ENCODE assay signal across 10 cellular contexts in genomic region chr10:80474920-80475319, GRCh38. TPM values are rescaled to one million over a fixed set of nuclear protein-coding genes. Genes with fewer than 3 reads are reported as not detected.
DNase-seq lines count a peak whose midpoint lies in the region; ATAC-seq and TF ChIP-seq lines count a peak whose summit lies in the region.
"Had no signal": no experiment of that assay in that cellular context is flagged by ENCODE, and none has a peak within 500 bp of the region (broad histone marks: within the 10 kb centered on the region; RNA-seq: fewer than 3 reads in every experiment).

No MANE protein-coding gene starts in this region.

- no peak for TF ChIP-seq CTCF in CD8-positive, alpha-beta T cell (IDR thresholded peaks at IDR 0.05)
- TF ChIP-seq CTCF in cardiac muscle cell (IDR thresholded peaks at IDR 0.05; ENCODE audit: low read depth, low read length) (no peak), A673 (conservative IDR thresholded peaks at IDR 0.05; ENCODE audit: low read depth, low read length) (no peak)

- H3K36me3 ChIP-seq in CD8-positive, alpha-beta T cell (ENCODE audit: insufficient read depth, low read length) = peaks cover 5% of the 10 kb centered on the region
- no peaks in the 10 kb centered on the region for H3K36me3 ChIP-seq in cardiac muscle cell
- peaks cover 5% of the 10 kb centered on the region for H3K36me3 ChIP-seq in A673 (ENCODE audit: insufficient read depth, low read length, poor library complexity, severe bottlenecking)

- H3K9me3 Mint-ChIP-seq in CD8-positive, alpha-beta T cell = peaks cover 8% of the 10 kb centered on the region
- no peaks in the 10 kb centered on the region for H3K9me3 Mint-ChIP-seq in activated CD8-positive, alpha-beta T cell treated with anti-CD3 and anti-CD28 coated beads, Interleukin-2, amount 10 ng/mL, durations not matched to agents 7 days and 5 days (ENCODE audit: insufficient read depth)

- no peaks in the 10 kb centered on the region for H3K27me3 ChIP-seq in CD8-positive, alpha-beta T cell (ENCODE audit: insufficient read depth, low read length)
- H3K27me3 ChIP-seq in cardiac muscle cell (no peaks in the 10 kb centered on the region), A673 (replicated peaks; ENCODE audit: insufficient read depth, low read depth, low read length, poor library complexity) (no peaks in the 10 kb centered on the region)

- no peaks in the 10 kb centered on the region for H3K9me3 ChIP-seq in CD8-positive, alpha-beta T cell (ENCODE audit: low read length)
- H3K9me3 ChIP-seq in cardiac muscle cell (ENCODE audit: low read depth) (no peaks in the 10 kb centered on the region), A673 (ENCODE audit: low read depth, low read length, poor library complexity, severe bottlenecking) (peaks cover 12% of the 10 kb centered on the region)

- H3K4me3 Mint-ChIP-seq in CD8-positive, alpha-beta T cell = peak overlapping the region; percentile 15
- H3K4me3 Mint-ChIP-seq in activated CD8-positive, alpha-beta T cell treated with anti-CD3 and anti-CD28 coated beads, Interleukin-2, amount 10 ng/mL, durations not matched to agents 7 days and 5 days = no peak overlapping the region

- H3K27me3 Mint-ChIP-seq in CD8-positive, alpha-beta T cell (ENCODE audit: low read depth) = no peaks in the 10 kb centered on the region
- H3K27me3 Mint-ChIP-seq in activated CD8-positive, alpha-beta T cell treated with anti-CD3 and anti-CD28 coated beads, Interleukin-2, amount 10 ng/mL, durations not matched to agents 7 days and 5 days (ENCODE audit: low read depth) = no peaks in the 10 kb centered on the region

- H3K27ac Mint-ChIP-seq in CD8-positive, alpha-beta T cell = peak overlapping the region; percentile 97
- H3K27ac Mint-ChIP-seq in activated CD8-positive, alpha-beta T cell treated with anti-CD3 and anti-CD28 coated beads, Interleukin-2, amount 10 ng/mL, durations not matched to agents 7 days and 5 days = peak overlapping the region; percentile 77

- H3K27ac ChIP-seq in CD8-positive, alpha-beta T cell (ENCODE audit: low read depth, low read length) = no peak overlapping the region
- peak overlapping the region; percentile 23 for H3K27ac ChIP-seq in cardiac muscle cell
- peak overlapping the region in 16 of 21 experiments; percentile 7 to 99 (median 73) for H3K27ac ChIP-seq in skin epidermis
- no peak overlapping the region for H3K27ac ChIP-seq in A673 (ENCODE audit: low read depth, low read length, poor library complexity, severe bottlenecking)

- CTCF ChIA-PET in CD8-positive, alpha-beta T cell (lab: Charles Lee) = interaction anchor here (1.2 to 21.9 kb wide), 6 partner anchors 10 to 36 kb away, joined by 3 to 404 read pairs (median 119); partner anchors contain the start of gene TSPAN14
- CTCF ChIA-PET in activated CD8-positive, alpha-beta T cell treated with anti-CD3 and anti-CD28 coated beads, Interleukin-2, amount 10 ng/mL, durations not matched to agents 7 days and 5 days (lab: Charles Lee) = interaction anchor here (1.3 to 35.6 kb wide), 6 partner anchors 8 to 31 kb away, joined by 4 to 1113 read pairs (median 8); no protein-coding TSS in a partner anchor
- CTCF ChIA-PET in A673 (lab: Charles Lee) = no interaction called here

- BruUV-seq in A673 (replicated peaks; lab: Mats Ljungman, UMichigan) = no TSS peak

- H3K4me1 Mint-ChIP-seq in CD8-positive, alpha-beta T cell (ENCODE audit: low read depth) = peaks cover 83% of the 10 kb centered on the region
- peaks cover 81% of the 10 kb centered on the region for H3K4me1 Mint-ChIP-seq in activated CD8-positive, alpha-beta T cell treated with anti-CD3 and anti-CD28 coated beads, Interleukin-2, amount 10 ng/mL, durations not matched to agents 7 days and 5 days (ENCODE audit: low read depth)

- intact Hi-C loops in CD8-positive, alpha-beta T cell (cut with DNase I, micrococcal nuclease) = no loop called here
- intact Hi-C loops in A673 (cut with micrococcal nuclease; ENCODE audit: unreplicated experiment) = no loop called here

- no peak for ATAC-seq in CD8-positive, alpha-beta T cell
- no peak for ATAC-seq in activated CD8-positive, alpha-beta T cell treated with anti-CD3 and anti-CD28 coated beads, Interleukin-2, amount 10 ng/mL, durations not matched to agents 7 days and 5 days
- ATAC-seq in GM21526 (IDR thresholded peaks at IDR 0.05; ENCODE audit: low FRiP score, unreplicated experiment) (no peak), HG03354 (IDR thresholded peaks at IDR 0.05; ENCODE audit: poor library complexity, severe bottlenecking, unreplicated experiment) (no peak)
- ATAC-seq: HCT116 had no signal

- H3K4me1 ChIP-seq in CD8-positive, alpha-beta T cell (ENCODE audit: insufficient read depth, low read length) = peaks cover 73% of the 10 kb centered on the region
- peaks cover 9% of the 10 kb centered on the region for H3K4me1 ChIP-seq in cardiac muscle cell (ENCODE audit: low read depth)
- H3K4me1 ChIP-seq in A673 (ENCODE audit: insufficient read depth, low read length, poor library complexity, severe bottlenecking) = peaks cover 34% of the 10 kb centered on the region

- peaks cover 69% of the 10 kb centered on the region for H3K36me3 Mint-ChIP-seq in CD8-positive, alpha-beta T cell
- H3K36me3 Mint-ChIP-seq in activated CD8-positive, alpha-beta T cell treated with anti-CD3 and anti-CD28 coated beads, Interleukin-2, amount 10 ng/mL, durations not matched to agents 7 days and 5 days (ENCODE audit: low read depth) = peaks cover 77% of the 10 kb centered on the region

- DNase-seq in CD8-positive, alpha-beta T cell = no peak
- no peak for DNase-seq in activated CD8-positive, alpha-beta T cell treated with anti-CD3 and anti-CD28 coated beads, Interleukin-2, amount 10 ng/mL, durations not matched to agents 7 days and 5 days
- DNase-seq in cardiac muscle cell (ENCODE audit: low read depth in 1 of 2, low spot score in 1 of 2) = no peak
- no peak for DNase-seq in HCEC 1CT
- DNase-seq in A673 (ENCODE audit: low spot score) = no peak
- DNase-seq: Calu3 had no signal

- POLR2A ChIA-PET in CD8-positive, alpha-beta T cell (lab: Charles Lee) = interaction anchor here (1.3 to 1.6 kb wide), 3 partner anchors 9 to 12 kb away, joined by 3 to 7 read pairs (median 7); no protein-coding TSS in a partner anchor
- POLR2A ChIA-PET in activated CD8-positive, alpha-beta T cell treated with anti-CD3 and anti-CD28 coated beads, Interleukin-2, amount 10 ng/mL, durations not matched to agents 7 days and 5 days (lab: Charles Lee) = interaction anchor here (0.7 to 4.7 kb wide), 2 partner anchors 13 to 76 kb away, joined by 3 to 18 read pairs; no protein-coding TSS in a partner anchor
- POLR2A ChIA-PET in A673 (lab: Charles Lee; ENCODE audit: low non-redundant PET) = no interaction called here

- no peak overlapping the region for H3K4me3 ChIP-seq in CD8-positive, alpha-beta T cell (ENCODE audit: low read depth, low read length)
- H3K4me3 ChIP-seq in cardiac muscle cell (no peak overlapping the region), skin epidermis (no peak overlapping the region), A673 (ENCODE audit: low read depth, low read length, poor library complexity, severe bottlenecking) (no peak overlapping the region)

RNA-seq across cellular contexts. Expression of gene TSPAN14, which starts 20.8 kb away (rescaled TPM):
- 10 to 100 TPM; 63.9 to 66.1 TPM for total RNA-seq in CD8-positive, alpha-beta T cell
- 100 to 1,000 TPM; 109 to 117 TPM for total RNA-seq in activated CD8-positive, alpha-beta T cell treated with anti-CD3 and anti-CD28 coated beads, Interleukin-2, amount 10 ng/mL, durations not matched to agents 7 days and 5 days
- total RNA-seq in cardiac muscle cell (29.5 and 31.6 TPM in 2 replicates), A673 (2021) (50.4 and 55.8 TPM in 2 replicates)
- 55.1 and 57.0 TPM in 2 replicates for polyA plus RNA-seq in cardiac muscle cell

Comparison
In these comparisons a context has a peak if more than half of its experiments do, and no peak if none do; other contexts are left out.
1. H3K27ac ChIP-seq: peak in cardiac muscle cell (single experiment) and skin epidermis (16 of 21); none in CD8-positive, alpha-beta T cell (single experiment) and A673 (single experiment).